Comparison of ENCODE assay signal across 8 cellular contexts in the genomic region with DNA sequence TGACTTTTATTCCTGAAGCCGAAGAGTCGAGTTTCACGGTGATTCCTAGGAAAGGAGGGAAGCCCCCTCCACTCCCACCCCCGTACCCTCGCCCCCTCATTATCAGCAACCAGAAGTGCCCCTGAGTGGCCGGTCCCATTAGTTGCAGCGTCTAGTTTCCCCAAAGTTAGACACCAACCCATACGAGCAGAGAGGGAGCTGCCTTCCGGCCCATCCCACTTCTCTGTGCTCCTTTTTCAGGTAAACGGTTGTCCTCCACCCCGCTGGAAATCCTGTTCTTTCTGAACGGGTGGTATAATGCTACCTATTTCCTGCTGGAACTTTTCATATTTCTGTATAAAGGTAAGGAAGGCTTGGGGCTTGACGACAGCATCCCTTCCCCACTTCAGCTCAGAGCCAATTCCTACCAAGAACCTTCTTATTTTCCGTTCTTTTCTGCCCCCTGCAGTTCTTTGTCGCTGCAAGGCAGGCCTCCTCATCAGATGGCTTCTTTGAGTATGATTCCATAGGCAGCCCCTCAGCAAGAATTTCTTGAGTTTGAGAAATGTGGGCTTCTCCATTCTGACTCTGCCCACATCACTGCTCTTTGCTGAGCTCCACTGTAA. TPM values are rescaled to one million over a fixed set of nuclear protein-coding genes. Genes with fewer than 3 reads are reported as not detected.
DNase-seq lines count a peak whose midpoint lies in the region; ATAC-seq and TF ChIP-seq lines count a peak whose summit lies in the region.

No MANE protein-coding gene starts in this region.

- no peaks in the 10 kb centered on the region for H3K9me3 Mint-ChIP-seq in immature natural killer cell
- no peaks in the 10 kb centered on the region for H3K9me3 Mint-ChIP-seq in stimulated activated effector memory CD8-positive, alpha-beta T cell treated with anti-CD3 and anti-CD28 coated beads, Interleukin-12 subunit alpha, Interleukin-12 subunit beta, amount 100 ng/mL, for 72 hours

- H3K4me1 Mint-ChIP-seq in immature natural killer cell: peaks cover 25 to 28% of the 10 kb centered on the region in 2 donors
- peaks cover 22% of the 10 kb centered on the region for H3K4me1 Mint-ChIP-seq in stimulated activated effector memory CD8-positive, alpha-beta T cell treated with anti-CD3 and anti-CD28 coated beads, Interleukin-12 subunit alpha, Interleukin-12 subunit beta, amount 100 ng/mL, for 72 hours

- H3K4me3 ChIP-seq in cardiac muscle cell (peak overlapping the region; percentile 85), astrocyte of the spinal cord (ENCODE audit: low read depth, low read length) (peak overlapping the region; percentile 70)

- intact Hi-C loops in Right ventricle myocardium inferior (cut with DNase I): no loop called here

- DNase-seq in cardiac muscle cell (ENCODE audit: low read depth in 1 of 2, low spot score in 1 of 2) (peak; percentile 12 to 33), Right ventricle myocardium inferior (ENCODE audit: missing footprints) (no peak), NCI-H2227 (lab: John Stamatoyannopoulos, UW; ENCODE audit: unreplicated experiment) (peak; percentile 39), astrocyte of the spinal cord (ENCODE audit: low read depth, low spot score) (no peak), immature natural killer cell (peak in 1 of 3 donors; percentile 14), islet precursor cell (no peak)
- no peak for DNase-seq in stimulated activated effector memory CD8-positive, alpha-beta T cell treated with anti-CD3 and anti-CD28 coated beads, Interleukin-12 subunit alpha, Interleukin-12 subunit beta, amount 100 ng/mL, for 72 hours (ENCODE audit: low spot score in 2 of 2)

- peaks cover 10% of the 10 kb centered on the region for H3K36me3 ChIP-seq in cardiac muscle cell

- H3K27ac ChIP-seq in cardiac muscle cell: peak overlapping the region; percentile 75

- H3K36me3 Mint-ChIP-seq in immature natural killer cell: peaks cover 0 to 7% (median 6%) of the 10 kb centered on the region in 3 donors
- H3K36me3 Mint-ChIP-seq in stimulated activated effector memory CD8-positive, alpha-beta T cell treated with anti-CD3 and anti-CD28 coated beads, Interleukin-12 subunit alpha, Interleukin-12 subunit beta, amount 100 ng/mL, for 72 hours: peaks cover 41% of the 10 kb centered on the region

- peak overlapping the region; percentile 91 to 97 (median 94) for H3K4me3 Mint-ChIP-seq in immature natural killer cell
- H3K4me3 Mint-ChIP-seq in stimulated activated effector memory CD8-positive, alpha-beta T cell treated with anti-CD3 and anti-CD28 coated beads, Interleukin-12 subunit alpha, Interleukin-12 subunit beta, amount 100 ng/mL, for 72 hours: peak overlapping the region; percentile 86

- H3K27me3 Mint-ChIP-seq in immature natural killer cell (ENCODE audit: low read depth in 3 of 3): peaks cover 0 to 9% (median 1%) of the 10 kb centered on the region in 3 donors

- H3K27ac Mint-ChIP-seq in immature natural killer cell: peak overlapping the region; percentile 90 to 98 (median 97)
- H3K27ac Mint-ChIP-seq in stimulated activated effector memory CD8-positive, alpha-beta T cell treated with anti-CD3 and anti-CD28 coated beads, Interleukin-12 subunit alpha, Interleukin-12 subunit beta, amount 100 ng/mL, for 72 hours: peak overlapping the region; percentile 97

- in situ Hi-C loops in astrocyte of the spinal cord (cut with HindIII; ENCODE audit: low sequenced_read_pairs): no loop called here

- peak; percentile 30 for TF ChIP-seq CTCF in cardiac muscle cell (IDR thresholded peaks at IDR 0.05; ENCODE audit: low read depth, low read length)
- TF ChIP-seq CTCF in astrocyte of the spinal cord (IDR thresholded peaks at IDR 0.05; ENCODE audit: low read depth, low read length): peak; percentile 27

- no peaks in the 10 kb centered on the region for H3K27me3 ChIP-seq in cardiac muscle cell

- H3K4me1 ChIP-seq in cardiac muscle cell (ENCODE audit: low read depth): no peaks in the 10 kb centered on the region

- H3K9me3 ChIP-seq in cardiac muscle cell (ENCODE audit: low read depth): no peaks in the 10 kb centered on the region

- no peak for ATAC-seq in Right ventricle myocardium inferior
- no peak for ATAC-seq in stimulated activated effector memory CD8-positive, alpha-beta T cell treated with anti-CD3 and anti-CD28 coated beads, Interleukin-12 subunit alpha, Interleukin-12 subunit beta, amount 100 ng/mL, for 72 hours
- no peak for ATAC-seq in HG03457 (IDR thresholded peaks at IDR 0.05; ENCODE audit: unreplicated experiment)

RNA-seq across cellular contexts. Expression of gene TMEM216, which starts 0.7 kb away (rescaled TPM):
- total RNA-seq in cardiac muscle cell: 12.5 and 19.3 TPM in 2 replicates
- 20.1 and 21.5 TPM in 2 replicates for polyA plus RNA-seq in cardiac muscle cell
- 4.6 TPM for total RNA-seq in Right ventricle myocardium inferior
- 10 to 100 TPM; 49.8 to 63.7 (median 51.1) TPM for polyA plus RNA-seq in immature natural killer cell

RNA-seq across cellular contexts. Expression of gene TMEM138, which starts 30.9 kb away (rescaled TPM):
- total RNA-seq in cardiac muscle cell (13.8 and 25.2 TPM in 2 replicates), Right ventricle myocardium inferior (18.0 TPM)
- polyA plus RNA-seq in cardiac muscle cell (25.0 and 34.1 TPM in 2 replicates), immature natural killer cell (10 to 100 TPM; 28.4 to 61.4 (median 57.5) TPM)

RNA-seq across cellular contexts. Expression of gene CYB561A3, which starts 31.4 kb away (rescaled TPM):
- total RNA-seq in cardiac muscle cell (7.8 and 13.5 TPM in 2 replicates), Right ventricle myocardium inferior (14.6 TPM)
- polyA plus RNA-seq in cardiac muscle cell (10.2 and 12.6 TPM in 2 replicates), immature natural killer cell (100 to 1,000 TPM in 1 of 3 donors, 10 to 100 TPM in 2; 63.8 to 128 (median 64.5) TPM)

RNA-seq across cellular contexts. Expression of gene CPSF7, which starts 36.7 kb away (rescaled TPM):
- 46.9 and 64.7 TPM in 2 replicates for total RNA-seq in cardiac muscle cell
- 34.6 and 55.5 TPM in 2 replicates for polyA plus RNA-seq in cardiac muscle cell
- total RNA-seq in Right ventricle myocardium inferior: 36.5 TPM
- polyA plus RNA-seq in immature natural killer cell: 10 to 100 TPM; 11.9 to 34.0 (median 14.8) TPM

RNA-seq across cellular contexts. Expression of gene SDHAF2, which starts 36.8 kb away (rescaled TPM):
- total RNA-seq in cardiac muscle cell: 21.3 and 28.1 TPM in 2 replicates
- polyA plus RNA-seq in cardiac muscle cell: 55.8 and 67.4 TPM in 2 replicates
- 36.8 TPM for total RNA-seq in Right ventricle myocardium inferior
- 100 to 1,000 TPM in 2 of 3 donors, 10 to 100 TPM in 1; 93.7 to 129 (median 118) TPM for polyA plus RNA-seq in immature natural killer cell

Comparison
In these comparisons a context has a peak if more than half of its experiments do, and no peak if none do; other contexts are left out.
1. DNase-seq: peak in cardiac muscle cell (2 of 2) and NCI-H2227 (single experiment); none in Right ventricle myocardium inferior (single experiment), astrocyte of the spinal cord (single experiment), stimulated activated effector memory CD8-positive, alpha-beta T cell treated with anti-CD3 and anti-CD28 coated beads, Interleukin-12 subunit alpha, Interleukin-12 subunit beta, amount 100 ng/mL, for 72 hours (0 of 2) and islet precursor cell (single experiment).